8 cellular contexts compared by ENCODE assay signal in the genomic region with DNA sequence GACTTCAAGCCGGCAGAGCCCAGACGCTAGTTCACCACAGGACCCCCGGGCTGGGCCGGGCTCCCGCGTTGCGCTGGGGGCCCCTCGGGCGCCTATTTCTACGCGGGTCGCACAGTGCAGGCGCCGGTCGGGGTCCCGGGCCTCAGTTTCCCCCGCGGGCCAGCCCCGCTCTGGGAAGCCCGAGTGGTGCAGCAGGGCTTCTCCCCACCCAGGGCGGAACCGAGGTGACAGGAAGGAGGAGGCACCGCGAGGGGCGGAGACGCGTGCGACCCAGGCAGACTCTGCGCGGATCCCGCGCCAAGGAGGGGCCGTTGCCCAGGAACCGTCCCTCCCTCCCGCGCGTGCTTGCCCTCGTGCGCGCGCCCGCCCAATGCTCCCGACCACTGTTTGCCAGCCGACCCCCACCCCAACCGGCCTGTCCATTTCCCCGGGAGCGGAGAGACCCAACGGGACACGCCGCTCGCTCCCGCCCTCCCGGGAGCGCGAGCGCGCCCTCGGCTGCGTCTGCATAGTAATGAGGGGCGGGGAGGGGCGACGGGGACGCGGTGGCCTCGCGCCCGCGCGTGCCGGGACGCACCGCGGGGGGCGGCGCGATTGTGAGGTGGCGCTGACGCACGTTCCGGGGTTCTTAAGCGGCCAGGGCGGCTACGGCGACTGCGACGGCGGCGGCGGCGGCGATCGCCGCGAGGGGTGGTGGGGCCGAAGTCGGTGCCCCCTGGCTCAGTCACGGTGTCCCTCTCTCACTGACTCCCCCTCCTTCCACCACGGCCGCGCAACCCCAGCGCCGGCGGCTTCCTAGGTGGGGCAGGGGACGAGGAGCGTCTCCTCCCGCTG.
A peak's percentile ranks its signal among the peaks of the same experiment; 100 is the strongest.
DNase-seq lines count a peak whose midpoint lies in the region; ATAC-seq lines count a peak whose summit lies in the region.

Gene CPEB2 (plus strand): TSS at position 657 of the 834 bp plus-strand sequence. CDS start 193 bp downstream, outside the sequence.

- ATAC-seq in GM18502 (IDR thresholded peaks at IDR 0.05; ENCODE audit: poor library complexity, unreplicated experiment) (peak; percentile 71), HG02840 (IDR thresholded peaks at IDR 0.05; ENCODE audit: low FRiP score, unreplicated experiment) (peak; percentile 57)

- DNase-seq in NCI-H146 (lab: John Stamatoyannopoulos, UW) (peak; percentile 94), T1000 (lab: John Stamatoyannopoulos, UW) (peak; percentile 99), astrocyte of the hippocampus (ENCODE audit: low read depth, low spot score) (peak; percentile 99), hepatic stellate cell (ENCODE audit: low spot score) (peak; percentile 89), retina (peak; percentile 97), NCI-H2107 (lab: John Stamatoyannopoulos, UW) (no peak)
